In genomic region chr17:49850772-49851386, GRCh38 we compare ENCODE assay signal across 8 cellular contexts. TPM values are rescaled to one million over a fixed set of nuclear protein-coding genes. Genes with fewer than 3 reads are reported as not detected.
DNase-seq lines count a peak whose midpoint lies in the region; ATAC-seq and TF ChIP-seq lines count a peak whose summit lies in the region.

No MANE protein-coding gene starts in this region.

- peaks cover 19% of the 10 kb centered on the region for H3K36me3 Mint-ChIP-seq in Calu3 (ENCODE audit: insufficient read depth, unreplicated experiment)
- no peaks in the 10 kb centered on the region for H3K36me3 Mint-ChIP-seq in natural killer cell

- peaks cover 7% of the 10 kb centered on the region for H3K36me3 ChIP-seq in NT2/D1 (ENCODE audit: insufficient read depth, insufficient read length, low read length)
- peaks cover 8% of the 10 kb centered on the region for H3K36me3 ChIP-seq in effector memory CD4-positive, alpha-beta T cell (ENCODE audit: control insufficient read depth, insufficient read depth, low read length)

- peak overlapping the region; percentile 74 for H3K9ac ChIP-seq in NT2/D1 (ENCODE audit: insufficient read length, low read depth)

- H3K27me3 ChIP-seq in NT2/D1 (ENCODE audit: insufficient read depth, insufficient read length) = peaks cover 44% of the 10 kb centered on the region
- no peaks in the 10 kb centered on the region for H3K27me3 ChIP-seq in effector memory CD4-positive, alpha-beta T cell (replicated peaks; ENCODE audit: control insufficient read depth, insufficient read depth, low read length, poor library complexity, severe bottlenecking)

- BruUV-seq in Calu3 (replicated peaks; lab: Mats Ljungman, UMichigan) = no TSS peak

- DNase-seq in Calu3 (peak; percentile 39), NT2/D1 (ENCODE audit: low read depth, low spot score) (no peak), natural killer cell (peak; percentile 26), NCI-H2171 (lab: John Stamatoyannopoulos, UW) (no peak)
- DNase-seq in effector memory CD4-positive, alpha-beta T cell = peak in 1 of 3 donors; percentile 5

- H3K27me3 Mint-ChIP-seq in Calu3 (ENCODE audit: unreplicated experiment) (peaks cover 55% of the 10 kb centered on the region), natural killer cell (ENCODE audit: low read depth in 2 of 2) (no peaks in the 10 kb centered on the region)

- no peaks in the 10 kb centered on the region for H3K9me3 Mint-ChIP-seq in Calu3 (ENCODE audit: low read depth, unreplicated experiment)
- no peaks in the 10 kb centered on the region for H3K9me3 Mint-ChIP-seq in natural killer cell

- H3K4me1 ChIP-seq in NT2/D1 (ENCODE audit: insufficient read depth, insufficient read length) = peaks cover 18% of the 10 kb centered on the region
- peaks cover 6% of the 10 kb centered on the region for H3K4me1 ChIP-seq in effector memory CD4-positive, alpha-beta T cell (ENCODE audit: control insufficient read depth, insufficient read depth, low read length, poor library complexity, severe bottlenecking)

- TF ChIP-seq CTCF in Calu3 (IDR thresholded peaks at IDR 0.05; ENCODE audit: unreplicated experiment) = no peak
- no peak for TF ChIP-seq CTCF in natural killer cell (IDR thresholded peaks at IDR 0.05)

- H3K27ac ChIP-seq in effector memory CD4-positive, alpha-beta T cell (ENCODE audit: insufficient read depth, low read length, poor library complexity, severe bottlenecking) = peak overlapping the region; percentile 68

- no peaks in the 10 kb centered on the region for H3K9me3 ChIP-seq in NT2/D1 (ENCODE audit: insufficient read depth, low read length)
- H3K9me3 ChIP-seq in effector memory CD4-positive, alpha-beta T cell (ENCODE audit: control insufficient read depth, low read length) = no peaks in the 10 kb centered on the region

- CTCF ChIA-PET in Calu3 (lab: Charles Lee) = interaction anchor here (0.6 to 1.8 kb wide), 2 partner anchors 147 to 290 kb away, joined by 3 to 6 read pairs; no protein-coding TSS in a partner anchor

- H3K4me1 Mint-ChIP-seq in Calu3 (ENCODE audit: low read depth, unreplicated experiment) (no peaks in the 10 kb centered on the region), natural killer cell (peaks cover 12 to 16% of the 10 kb centered on the region in 2 donors)

- H3K27ac Mint-ChIP-seq in Calu3 (ENCODE audit: unreplicated experiment) (peak overlapping the region; percentile 66), natural killer cell (peak overlapping the region; percentile 77 to 93)

- peak overlapping the region; percentile 68 for H3K4me3 Mint-ChIP-seq in Calu3 (ENCODE audit: low read depth, unreplicated experiment)
- H3K4me3 Mint-ChIP-seq in natural killer cell = peak overlapping the region; percentile 96

- ATAC-seq in natural killer cell (peak; percentile 20 to 27 (median 21)), GM19467 (IDR thresholded peaks at IDR 0.05; ENCODE audit: unreplicated experiment) (no peak), HG03095 (IDR thresholded peaks at IDR 0.05; ENCODE audit: unreplicated experiment) (no peak), HG02938 (IDR thresholded peaks at IDR 0.05; ENCODE audit: unreplicated experiment) (no peak)

- intact Hi-C loops in Calu3 (cut with micrococcal nuclease; ENCODE audit: unreplicated experiment) (loop anchor here (5.0 kb wide), 2 partner anchors 144 to 284 kb away; partner anchors contain the start of gene SLC35B1), natural killer cell (cut with micrococcal nuclease) (loop anchor here (1.0 to 5.0 kb wide), 3 partner anchors 134 to 284 kb away; no protein-coding TSS in a partner anchor)

- peak overlapping the region; percentile 48 for H3K4me3 ChIP-seq in NT2/D1 (ENCODE audit: insufficient read length, low read depth)
- peak overlapping the region; percentile 58 for H3K4me3 ChIP-seq in effector memory CD4-positive, alpha-beta T cell (ENCODE audit: insufficient read depth, low read depth, low read length, poor library complexity, severe bottlenecking)

RNA-seq across cellular contexts. Expression of gene TAC4, which starts 3.0 kb away (rescaled TPM):
- not detected in 2 replicates for total RNA-seq in Calu3 (2022)
- total RNA-seq in natural killer cell = not detected

Comparison
In these comparisons a context has a peak if more than half of its experiments do, and no peak if none do; other contexts are left out.
1. DNase-seq: peak in Calu3 (single experiment) and natural killer cell (single experiment); none in NT2/D1 (single experiment) and NCI-H2171 (single experiment).
2. ATAC-seq: peak in natural killer cell (3 of 3); none in GM19467 (single experiment), HG03095 (single experiment) and HG02938 (single experiment).